15 cellular contexts compared by ENCODE assay signal in the genomic region with DNA sequence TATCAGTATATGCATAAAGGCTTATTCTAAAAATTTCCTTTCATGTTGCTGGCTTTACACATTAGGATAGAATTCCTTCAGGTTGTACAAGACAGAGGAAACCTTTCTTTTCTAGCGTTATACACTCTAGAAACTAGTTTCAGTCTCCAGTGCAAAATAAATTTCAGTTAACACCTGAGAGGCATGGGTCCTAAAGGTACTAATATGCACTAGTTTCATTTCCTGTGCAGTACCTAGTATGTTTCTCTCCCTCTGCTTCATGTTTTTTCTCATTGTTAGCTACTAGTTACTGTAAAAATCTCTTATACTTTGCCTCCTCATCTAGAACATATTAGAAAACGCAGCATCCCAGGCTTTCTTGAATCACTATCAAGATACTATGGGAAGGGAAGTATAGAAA. TPM values are rescaled to one million over a fixed set of nuclear protein-coding genes. Genes with fewer than 3 reads are reported as not detected.
DNase-seq lines count a peak whose midpoint lies in the region; ATAC-seq and TF ChIP-seq lines count a peak whose summit lies in the region.
"Had no signal": no experiment of that assay in that cellular context is flagged by ENCODE, and none has a peak within 500 bp of the region (broad histone marks: within the 10 kb centered on the region; RNA-seq: fewer than 3 reads in every experiment).

No MANE protein-coding gene starts in this region.

- peaks cover 42% of the 10 kb centered on the region for H3K4me1 Mint-ChIP-seq in activated B cell treated with CpG ODN at 0.5 μM for 24 hours
- peaks cover 7% of the 10 kb centered on the region for H3K4me1 Mint-ChIP-seq in Calu3 (ENCODE audit: low read depth, unreplicated experiment)
- H3K4me1 Mint-ChIP-seq: CD14-positive monocyte had no signal

- ATAC-seq in GM18870 (IDR thresholded peaks at IDR 0.05; ENCODE audit: unreplicated experiment): peak; percentile 46
- peak; percentile 72 for ATAC-seq in GM21723 (IDR thresholded peaks at IDR 0.05; ENCODE audit: unreplicated experiment)
- peak; percentile 54 for ATAC-seq in HG03139 (IDR thresholded peaks at IDR 0.05; ENCODE audit: unreplicated experiment)
- no peak for ATAC-seq in activated B cell treated with CpG ODN at 0.5 μM for 24 hours (ENCODE audit: low read depth)
- ATAC-seq: psoas muscle; stimulated activated naive CD8-positive, alpha-beta T cell treated with anti-CD3 and anti-CD28 coated beads, Interleukin-15, Interleukin-2, amounts not matched to agents 100 U/mL and 50 U/mL, for 24 hours had no signal

- H3K27me3 Mint-ChIP-seq in activated B cell treated with CpG ODN at 0.5 μM for 24 hours: no peaks in the 10 kb centered on the region
- no peaks in the 10 kb centered on the region for H3K27me3 Mint-ChIP-seq in Calu3 (ENCODE audit: unreplicated experiment)

- CTCF ChIA-PET in activated B cell treated with CpG ODN at 0.5 μM for 24 hours (lab: Charles Lee): no interaction called here
- CTCF ChIA-PET in Calu3 (lab: Charles Lee): no interaction called here

- no TSS peak for BruUV-seq in Calu3 (replicated peaks; lab: Mats Ljungman, UMichigan)

- H3K36me3 Mint-ChIP-seq in activated B cell treated with CpG ODN at 0.5 μM for 24 hours (ENCODE audit: low read depth): peaks cover 63% of the 10 kb centered on the region
- H3K36me3 Mint-ChIP-seq in Calu3 (ENCODE audit: insufficient read depth, unreplicated experiment): no peaks in the 10 kb centered on the region
- H3K36me3 Mint-ChIP-seq: CD14-positive monocyte had no signal

- H3K27ac Mint-ChIP-seq in activated B cell treated with CpG ODN at 0.5 μM for 24 hours (peak overlapping the region; percentile 10), Calu3 (ENCODE audit: unreplicated experiment) (no peak overlapping the region)
- H3K27ac Mint-ChIP-seq: CD14-positive monocyte had no signal

- no peak for DNase-seq in activated B cell treated with CpG ODN at 0.5 μM for 24 hours
- DNase-seq in Calu3: no peak
- no peak for DNase-seq in CD1c-positive myeloid dendritic cell (ENCODE audit: extremely low spot score)
- DNase-seq in NCI-H524 treated with DMSO at 0.1 percent for 48 hours (lab: John Stamatoyannopoulos, UW): no peak
- DNase-seq in kidney glomerular epithelial cell (lab: John Stamatoyannopoulos, UW): no peak
- DNase-seq: colonic mucosa; KBM-7; NCI-H2081 treated with DMSO at 0.1 percent for 48 hours; psoas muscle; stimulated activated CD4-positive, alpha-beta T cell treated with anti-CD3 and anti-CD28 coated beads, Interleukin-4, amount 100 ng/mL, for 1 hour; stimulated activated naive CD8-positive, alpha-beta T cell treated with anti-CD3 and anti-CD28 coated beads, Interleukin-15, Interleukin-2, amounts not matched to agents 100 U/mL and 50 U/mL, for 24 hours had no signal

- H3K9me3 Mint-ChIP-seq in activated B cell treated with CpG ODN at 0.5 μM for 24 hours (no peaks in the 10 kb centered on the region), Calu3 (ENCODE audit: low read depth, unreplicated experiment) (no peaks in the 10 kb centered on the region)
- H3K9me3 Mint-ChIP-seq: CD14-positive monocyte had no signal

- H3K4me3 Mint-ChIP-seq in activated B cell treated with CpG ODN at 0.5 μM for 24 hours (no peak overlapping the region), Calu3 (ENCODE audit: low read depth, unreplicated experiment) (no peak overlapping the region)
- H3K4me3 Mint-ChIP-seq: CD14-positive monocyte had no signal

- POLR2A ChIA-PET in activated B cell treated with CpG ODN at 0.5 μM for 24 hours (lab: Charles Lee): no interaction called here

- TF ChIP-seq CTCF in activated B cell treated with CpG ODN at 0.5 μM for 24 hours (IDR thresholded peaks at IDR 0.05): no peak
- no peak for TF ChIP-seq CTCF in Calu3 (IDR thresholded peaks at IDR 0.05; ENCODE audit: unreplicated experiment)

- intact Hi-C loops in activated B cell treated with CpG ODN at 0.5 μM for 24 hours (cut with micrococcal nuclease): no loop called here
- intact Hi-C loops in Calu3 (cut with micrococcal nuclease; ENCODE audit: unreplicated experiment): no loop called here

RNA-seq across cellular contexts. Expression of a gene that starts 54.0 kb away (rescaled TPM):
- total RNA-seq in activated B cell treated with CpG ODN at 0.5 μM for 24 hours (53.1 and 53.7 TPM in 2 replicates), Calu3 (2022) (15.9 and 16.1 TPM in 2 replicates)

RNA-seq across cellular contexts. Expression of a gene that starts 59.6 kb away (rescaled TPM):
- total RNA-seq in activated B cell treated with CpG ODN at 0.5 μM for 24 hours (42.6 and 44.1 TPM in 2 replicates), Calu3 (2022) (36.9 and 38.4 TPM in 2 replicates)
